8 cellular contexts compared by ENCODE assay signal in genomic region chr13:35475131-35475959, GRCh38. TPM values are rescaled to one million over a fixed set of nuclear protein-coding genes. Genes with fewer than 3 reads are reported as not detected.
DNase-seq lines count a peak whose midpoint lies in the region; ATAC-seq, FAIRE-seq and TF ChIP-seq lines count a peak whose summit lies in the region.

No MANE protein-coding gene starts in this region.

- H2AK5ac ChIP-seq in H9 (ENCODE audit: insufficient read length, low read length): no peak overlapping the region

- no peak overlapping the region for H3T11ph ChIP-seq in H9 (ENCODE audit: low read length)

- peaks cover 61% of the 10 kb centered on the region for H3K27me3 ChIP-seq in H9 (ENCODE audit: insufficient read depth, low read length)
- peaks cover 4 to 42% of the 10 kb centered on the region in 2 donors for H3K27me3 ChIP-seq in small intestine (ENCODE audit: control insufficient read depth in 2 of 2, insufficient read depth in 2 of 2, low read length in 2 of 2)

- H4K8ac ChIP-seq in H9 (replicated peaks; ENCODE audit: insufficient read length, low read depth, low read length): no peak overlapping the region

- H3K9ac ChIP-seq in H9 (ENCODE audit: extremely low read depth, insufficient read length, low read length): no peak overlapping the region

- H3K56ac ChIP-seq in H9 (ENCODE audit: insufficient read length, low read depth, low read length): no peak overlapping the region

- FAIRE-seq in small intestine (lab: Jason Lieb, UNC): no peak

- TF ChIP-seq CTCF in H9 (conservative IDR thresholded peaks at IDR 0.05): no peak
- TF ChIP-seq CTCF in astrocyte of the cerebellum (IDR thresholded peaks at IDR 0.05; ENCODE audit: low read depth, low read length, missing control alignments): no peak

- no peak for ATAC-seq in HG03460 (IDR thresholded peaks at IDR 0.05; ENCODE audit: unreplicated experiment)

- H3K79me2 ChIP-seq in H9 (ENCODE audit: insufficient read depth, low read length): no peaks in the 10 kb centered on the region

- DNase-seq in AG08396 (ENCODE audit: low spot score) (peak; percentile 54), H9 (peak; percentile 67), astrocyte of the cerebellum (ENCODE audit: low read depth) (no peak), iPS-NIHi7 (ENCODE audit: extremely low spot score) (peak; percentile 30), small intestine (peak; percentile 8), COLO668 (lab: John Stamatoyannopoulos, UW; ENCODE audit: unreplicated experiment) (no peak)
- no peak for DNase-seq in stimulated activated naive CD4-positive, alpha-beta T cell treated with Interleukin-2 at 50 U/mL for 16 hours (lab: John Stamatoyannopoulos, UW)

- H3K4me1 ChIP-seq in H9 (ENCODE audit: insufficient read depth, low read length): peaks cover 2% of the 10 kb centered on the region; the same call in 1 of the 2 replicates
- peaks cover 0 to 3% of the 10 kb centered on the region in 2 donors for H3K4me1 ChIP-seq in small intestine (ENCODE audit: control insufficient read depth in 2 of 2, insufficient read depth in 1 of 2, low read depth in 1 of 2, low read length in 1 of 2)

- peak overlapping the region; percentile 58 for H3K4me3 ChIP-seq in astrocyte of the cerebellum (ENCODE audit: low read depth, low read length)
- H3K4me3 ChIP-seq in small intestine (ENCODE audit: low read depth in 1 of 2, low read length in 2 of 2): peak overlapping the region in 1 of 2 donors; percentile 33

- H3K9me3 ChIP-seq in H9 (ENCODE audit: control insufficient read depth, low read depth, low read length) (no peaks in the 10 kb centered on the region), small intestine (ENCODE audit: control insufficient read depth, low read depth) (no peaks in the 10 kb centered on the region)

- no peak overlapping the region for H3K14ac ChIP-seq in H9 (ENCODE audit: insufficient read depth, low read length)

- H3K27ac ChIP-seq in H9 (ENCODE audit: insufficient read length, low read depth, low read length) (no peak overlapping the region), small intestine (ENCODE audit: low read depth in 1 of 2, low read length in 1 of 2) (no peak overlapping the region)

- H3K27me3 Mint-ChIP-seq in H9 (ENCODE audit: low read depth): peaks cover 99% of the 10 kb centered on the region

- H4K5ac ChIP-seq in H9 (ENCODE audit: insufficient read length, low read depth, low read length): no peak overlapping the region

- peaks cover 0 to 3% (median 0%) of the 10 kb centered on the region in 3 experiments; a peak in 2 of 7 replicates for H3K36me3 Mint-ChIP-seq in H9 (ENCODE audit: insufficient read depth in 1 of 3, low read depth in 3 of 3)

- H3K36me3 ChIP-seq in small intestine (ENCODE audit: control insufficient read depth in 2 of 2, insufficient read depth in 2 of 2, low read length in 2 of 2): no peaks in the 10 kb centered on the region

- no peak overlapping the region for H2BK120ac ChIP-seq in H9 (ENCODE audit: low read depth, low read length, poor library complexity, severe bottlenecking)

- H2BK15ac ChIP-seq in H9 (ENCODE audit: low read depth, low read length): no peak overlapping the region

- WGBS in H9 (ENCODE audit: extremely low coverage, insufficient read length, low lambda C conversion rate): no CpG with 5 or more reads among the region's 50 CpGs
- 4 to 11% (median 10%) methylated on average over 50 of the region's 50 CpGs for WGBS in small intestine, 3 donors

- H2BK5ac ChIP-seq in H9 (ENCODE audit: insufficient read length, low read length): no peak overlapping the region

- in situ Hi-C loops in astrocyte of the cerebellum (cut with HindIII; ENCODE audit: low sequenced_read_pairs): no loop called here

- H2AFZ ChIP-seq in H9 (ENCODE audit: low read length): no peak overlapping the region

- no peak overlapping the region for H4K91ac ChIP-seq in H9 (ENCODE audit: insufficient read length, low read depth, low read length)

- H2BK12ac ChIP-seq in H9 (ENCODE audit: insufficient read length, low read depth, low read length): no peak overlapping the region

- H3K9me3 Mint-ChIP-seq in H9: no peaks in the 10 kb centered on the region; a peak in 1 of 5 replicates

- no peaks in the 10 kb centered on the region for H3K79me1 ChIP-seq in H9 (ENCODE audit: insufficient read depth, low read depth, low read length, poor library complexity, severe bottlenecking)

- H3K23me2 ChIP-seq in H9 (ENCODE audit: insufficient read length, low read depth, low read length, poor library complexity, severe bottlenecking): peaks cover 40% of the 10 kb centered on the region

- H3K4me3 Mint-ChIP-seq in H9: peak overlapping the region; percentile 64 to 84

- H3K18ac ChIP-seq in H9 (ENCODE audit: insufficient read length, low read depth, low read length): no peak overlapping the region

- H3K27ac Mint-ChIP-seq in H9: peak overlapping the region in 1 of 3 experiments; percentile 27; a peak in 1 of 7 replicates

- no peak overlapping the region for H3K4ac ChIP-seq in H9 (ENCODE audit: low read depth, low read length)

- no peaks in the 10 kb centered on the region for H4K20me1 ChIP-seq in H9 (ENCODE audit: control insufficient read depth, insufficient read depth, insufficient read length)

- H3K4me2 ChIP-seq in H9 (ENCODE audit: insufficient read depth, insufficient read length, low read length): peak overlapping the region; percentile 87

- H2BK20ac ChIP-seq in H9 (ENCODE audit: low read depth, low read length, poor library complexity, severe bottlenecking): no peak overlapping the region

- peaks cover 54 to 64% of the 10 kb centered on the region in 2 experiments for H3K4me1 Mint-ChIP-seq in H9

- no peak overlapping the region for H3K23ac ChIP-seq in H9 (ENCODE audit: insufficient read length, low read depth, low read length)

RNA-seq across cellular contexts. Expression of gene MAB21L1, which starts 1.1 kb away (rescaled TPM):
- total RNA-seq in H9 (2021): not detected in 2 replicates
- polyA plus RNA-seq in small intestine: 1 to 10 TPM in 1 of 3 donors, not detected in 2; 2.4 TPM

Comparison
In these comparisons a context has a peak if more than half of its experiments do, and no peak if none do; other contexts are left out.
1. DNase-seq: peak in AG08396 (single experiment), H9 (single experiment), iPS-NIHi7 (single experiment) and small intestine (single experiment); none in astrocyte of the cerebellum (single experiment), COLO668 (single experiment) and stimulated activated naive CD4-positive, alpha-beta T cell treated with Interleukin-2 at 50 U/mL for 16 hours (single experiment).